18 cellular contexts compared by ENCODE assay signal in genomic region chr6:132227937-132228336, GRCh38.
DNase-seq lines count a peak whose midpoint lies in the region; ATAC-seq and TF ChIP-seq lines count a peak whose summit lies in the region.
"Had no signal": no experiment of that assay in that cellular context is flagged by ENCODE, and none has a peak within 500 bp of the region (broad histone marks: within the 10 kb centered on the region; RNA-seq: fewer than 3 reads in every experiment).

No MANE protein-coding gene starts in this region.

- H3K4me1 ChIP-seq in GM23338 (ENCODE audit: insufficient read depth) (peaks cover 7% of the 10 kb centered on the region; the same call in 1 of the 2 replicates), gastroesophageal sphincter (peaks cover 0 to 12% (median 0%) of the 10 kb centered on the region in 3 donors), stomach (peaks cover 0 to 12% (median 6%) of the 10 kb centered on the region in 4 donors)
- H3K4me1 ChIP-seq: BLaER1 treated with 17β-estradiol and CSF1 and Interleukin-3, amounts not matched to agents 10 nM and 100 nM had no signal

- H3K9me3 ChIP-seq in gastroesophageal sphincter (peaks cover 0 to 9% (median 0%) of the 10 kb centered on the region in 3 donors), stomach (peaks cover 0 to 25% (median 8%) of the 10 kb centered on the region in 4 donors)
- H3K9me3 ChIP-seq: neutrophil, testis had no signal

- H3K27me3 Mint-ChIP-seq in GM23338 (ENCODE audit: insufficient read depth, low read depth, poor library complexity): no peaks in the 10 kb centered on the region
- no peaks in the 10 kb centered on the region for H3K27me3 Mint-ChIP-seq in activated T-cell treated with anti-CD3 and anti-CD28 coated beads, Interleukin-2, amount 50 U/mL, for 72 hours (ENCODE audit: low read depth)

- intact Hi-C loops in stomach (cut with DNase I; ENCODE audit: low total_unique reads): no loop called here

- peak overlapping the region; percentile 9; the same call in 1 of the 2 replicates for H3K4me2 ChIP-seq in GM23338
- H3K4me2 ChIP-seq: BLaER1 treated with 17β-estradiol and CSF1 and Interleukin-3, amounts not matched to agents 10 nM and 100 nM had no signal

- TF ChIP-seq CTCF in GM23338 (conservative IDR thresholded peaks at IDR 0.05; ENCODE audit: low read depth in 2 of 2): no peak
- TF ChIP-seq CTCF in gastroesophageal sphincter (IDR thresholded peaks at IDR 0.05): no peak
- no peak for TF ChIP-seq CTCF in stomach (IDR thresholded peaks at IDR 0.05)

- H3K79me2 ChIP-seq in GM23338 (replicated peaks; ENCODE audit: insufficient read depth): no peaks in the 10 kb centered on the region

- H3K9me3 Mint-ChIP-seq in GM23338: peaks cover 19% of the 10 kb centered on the region
- H3K9me3 Mint-ChIP-seq in activated T-cell treated with anti-CD3 and anti-CD28 coated beads, Interleukin-2, amount 50 U/mL, for 72 hours: peaks cover 7 to 10% of the 10 kb centered on the region in 2 donors

- H3K27ac ChIP-seq in GM23338 (ENCODE audit: low read depth) (no peak overlapping the region), gastroesophageal sphincter (no peak overlapping the region), stomach (peak overlapping the region in 3 of 5 donors; percentile 7 to 9 (median 9))
- H3K27ac ChIP-seq: BLaER1 treated with 17β-estradiol and CSF1 and Interleukin-3, amounts not matched to agents 10 nM and 100 nM; neutrophil had no signal

- H3K4me3 Mint-ChIP-seq in GM23338: no peak overlapping the region
- H3K4me3 Mint-ChIP-seq in activated T-cell treated with anti-CD3 and anti-CD28 coated beads, Interleukin-2, amount 50 U/mL, for 72 hours: no peak overlapping the region
- H3K4me3 Mint-ChIP-seq: activated naive CD8-positive, alpha-beta T cell treated with anti-CD3 and anti-CD28 coated beads, Interleukin-2, amount 10 ng/mL, durations not matched to agents 7 days and 5 days; activated T-helper 1 cell treated with anti-CD3 and anti-CD28 coated beads, Interleukin-12 subunit alpha, Interleukin-12 subunit beta, Interleukin-2, Interleukin-4 antibody, amounts not matched to agents 30 ng/mL and 10 ng/mL and 1 ng/mL, durations not matched to agents 14 hours and 24 hours and 36 hours had no signal

- H3K36me3 ChIP-seq in GM23338 (ENCODE audit: insufficient read depth) (no peaks in the 10 kb centered on the region), gastroesophageal sphincter (no peaks in the 10 kb centered on the region), stomach (no peaks in the 10 kb centered on the region)
- H3K36me3 ChIP-seq: BLaER1 treated with 17β-estradiol and CSF1 and Interleukin-3, amounts not matched to agents 10 nM and 100 nM; neutrophil had no signal

- H3K4me3 ChIP-seq in GM23338 (no peak overlapping the region), gastroesophageal sphincter (no peak overlapping the region), stomach (no peak overlapping the region)
- H3K4me3 ChIP-seq: BLaER1 treated with 17β-estradiol and CSF1 and Interleukin-3, amounts not matched to agents 10 nM and 100 nM; testis had no signal

- H3F3A ChIP-seq in GM23338 (replicated peaks; ENCODE audit: low read depth): no peaks in the 10 kb centered on the region

- no peak for TF ChIP-seq POLR2A in gastroesophageal sphincter (IDR thresholded peaks at IDR 0.05)
- TF ChIP-seq POLR2A in stomach (IDR thresholded peaks at IDR 0.05): no peak

- no peak for ATAC-seq in GM23338
- peak; percentile 43 for ATAC-seq in gastroesophageal sphincter
- ATAC-seq in activated T-cell treated with anti-CD3 and anti-CD28 coated beads, Interleukin-2, amount 50 U/mL, for 72 hours (replicated peaks in 1 of 2): no peak
- no peak for ATAC-seq in GM19351 (IDR thresholded peaks at IDR 0.05; ENCODE audit: unreplicated experiment)
- ATAC-seq in GM19035 (IDR thresholded peaks at IDR 0.05; ENCODE audit: unreplicated experiment): no peak
- ATAC-seq: HepG2 had no signal

- H2AFZ ChIP-seq in GM23338: no peak overlapping the region

- H3K27me3 ChIP-seq in GM23338 (ENCODE audit: insufficient read depth) (no peaks in the 10 kb centered on the region), gastroesophageal sphincter (no peaks in the 10 kb centered on the region), stomach (no peaks in the 10 kb centered on the region)
- H3K27me3 ChIP-seq: BLaER1 treated with 17β-estradiol and CSF1 and Interleukin-3, amounts not matched to agents 10 nM and 100 nM; neutrophil; testis had no signal

- H4K20me1 ChIP-seq in GM23338 (replicated peaks; ENCODE audit: insufficient read depth): no peaks in the 10 kb centered on the region
- H4K20me1 ChIP-seq: BLaER1 treated with 17β-estradiol and CSF1 and Interleukin-3, amounts not matched to agents 10 nM and 100 nM had no signal

- TF ChIP-seq EP300 in gastroesophageal sphincter (IDR thresholded peaks at IDR 0.05): no peak
- no peak for TF ChIP-seq EP300 in stomach (IDR thresholded peaks at IDR 0.05)

- peaks cover 11% of the 10 kb centered on the region for H3K36me3 Mint-ChIP-seq in GM23338 (ENCODE audit: low read depth)
- H3K36me3 Mint-ChIP-seq in activated T-cell treated with anti-CD3 and anti-CD28 coated beads, Interleukin-2, amount 50 U/mL, for 72 hours (ENCODE audit: insufficient read depth in 2 of 2): peaks cover 4 to 9% of the 10 kb centered on the region in 2 donors
- H3K36me3 Mint-ChIP-seq: activated naive CD8-positive, alpha-beta T cell treated with anti-CD3 and anti-CD28 coated beads, Interleukin-2, amount 10 ng/mL, durations not matched to agents 7 days and 5 days had no signal

- peaks cover 11% of the 10 kb centered on the region; the same call in 2 of the 3 replicates for H3K4me1 Mint-ChIP-seq in GM23338
- H3K4me1 Mint-ChIP-seq in activated T-cell treated with anti-CD3 and anti-CD28 coated beads, Interleukin-2, amount 50 U/mL, for 72 hours (ENCODE audit: low read depth): no peaks in the 10 kb centered on the region
- H3K4me1 Mint-ChIP-seq: activated naive CD8-positive, alpha-beta T cell treated with anti-CD3 and anti-CD28 coated beads, Interleukin-2, amount 10 ng/mL, durations not matched to agents 7 days and 5 days had no signal

- no peak for DNase-seq in GM23338 (ENCODE audit: low spot score)
- peak; percentile 76 for DNase-seq in astrocyte of the hippocampus (ENCODE audit: low read depth, low spot score)
- DNase-seq in stomach: no peak
- no peak for DNase-seq in activated T-cell treated with anti-CD3 and anti-CD28 coated beads, Interleukin-2, amount 50 U/mL, for 72 hours
- DNase-seq: activated naive CD8-positive, alpha-beta T cell treated with anti-CD3 and anti-CD28 coated beads, Interleukin-2, amount 10 ng/mL, durations not matched to agents 7 days and 5 days; midbrain; NCI-H2029; NCI-H526 treated with DMSO at 0.1 percent for 48 hours; OCI-M1; stimulated activated CD4-positive, alpha-beta T cell treated with anti-CD3 and anti-CD28 coated beads, Interleukin-4, amount 100 ng/mL, for 24 hours; testis had no signal

- peak overlapping the region; percentile 36; the same call in 1 of the 2 replicates for H3K27ac Mint-ChIP-seq in GM23338
- no peak overlapping the region for H3K27ac Mint-ChIP-seq in activated T-cell treated with anti-CD3 and anti-CD28 coated beads, Interleukin-2, amount 50 U/mL, for 72 hours
- H3K27ac Mint-ChIP-seq: activated naive CD8-positive, alpha-beta T cell treated with anti-CD3 and anti-CD28 coated beads, Interleukin-2, amount 10 ng/mL, durations not matched to agents 7 days and 5 days; activated T-helper 1 cell treated with anti-CD3 and anti-CD28 coated beads, Interleukin-12 subunit alpha, Interleukin-12 subunit beta, Interleukin-2, Interleukin-4 antibody, amounts not matched to agents 30 ng/mL and 10 ng/mL and 1 ng/mL, durations not matched to agents 14 hours and 24 hours and 36 hours had no signal

- no peaks in the 10 kb centered on the region for H3K9me2 ChIP-seq in GM23338 (ENCODE audit: insufficient read depth)

TF ChIP-seq in GM23338, 12 proteins besides CTCF, POLR2A, EP300 and RAD21 (continues in another document):
- TF ChIP-seq EZH2 (IDR thresholded peaks at IDR 0.05; ENCODE audit: low read depth, unreplicated experiment): no peak
- TF ChIP-seq CREB1 (CRISPR knock-in tag; IDR thresholded peaks at IDR 0.05; ENCODE audit: low read depth): no peak

Comparison
In these comparisons a context has a peak if more than half of its experiments do, and no peak if none do; other contexts are left out.
1. H3K27ac ChIP-seq: peak in stomach (3 of 5); none in GM23338 (single experiment) and gastroesophageal sphincter (0 of 4).